In genomic region chr5:138956801-138957200, GRCh38 we compare ENCODE assay signal across 25 cellular contexts.
"Had no signal": no experiment of that assay in that cellular context is flagged by ENCODE, and none has a peak within 500 bp of the region (broad histone marks: within the 10 kb centered on the region; RNA-seq: fewer than 3 reads in every experiment).

No MANE protein-coding gene starts in this region.

- H3K9me3 Mint-ChIP-seq: activated CD4-positive, alpha-beta memory T cell treated with anti-CD3 and anti-CD28 coated beads for 36 hours; activated CD4-positive, alpha-beta T cell treated with anti-CD3 and anti-CD28 coated beads, Interleukin-2, amount 10 ng/mL, durations not matched to agents 7 days and 5 days; activated naive CD4-positive, alpha-beta T cell treated with anti-CD3 and anti-CD28 coated beads, Interleukin-2, amount 50 U/mL, for 72 hours; activated naive CD8-positive, alpha-beta T cell treated with anti-CD3 and anti-CD28 coated beads, Interleukin-2, amount 50 U/mL, for 24 hours; activated T-helper 17 cell treated with anti-CD3 and anti-CD28 coated beads, Interleukin-2, amount 50 U/mL, for 72 hours; central memory CD8-positive, alpha-beta T cell had no signal

- FAIRE-seq: RCC 7860 had no signal

- H3K4me3 Mint-ChIP-seq: activated CD4-positive, alpha-beta memory T cell treated with anti-CD3 and anti-CD28 coated beads for 36 hours; activated CD4-positive, alpha-beta T cell treated with anti-CD3 and anti-CD28 coated beads, Interleukin-2, amount 10 ng/mL, durations not matched to agents 7 days and 5 days; activated naive CD8-positive, alpha-beta T cell treated with anti-CD3 and anti-CD28 coated beads, Interleukin-2, amount 50 U/mL, for 24 hours; activated T-helper 17 cell treated with anti-CD3 and anti-CD28 coated beads, Interleukin-2, amount 50 U/mL, for 72 hours; central memory CD8-positive, alpha-beta T cell; T-helper 17 cell had no signal

- DNase-seq: activated CD4-positive, alpha-beta memory T cell treated with anti-CD3 and anti-CD28 coated beads for 36 hours; activated CD4-positive, alpha-beta T cell treated with anti-CD3 and anti-CD28 coated beads, Interleukin-2, amount 10 ng/mL, durations not matched to agents 7 days and 5 days; activated CD4-positive, CD25-positive, alpha-beta regulatory T cell; activated naive CD8-positive, alpha-beta T cell treated with anti-CD3 and anti-CD28 coated beads, Interleukin-2, amount 50 U/mL, for 24 hours; activated T-cell treated with anti-CD3 and anti-CD28 coated beads for 4 hours; activated T-cell treated with anti-CD3 and anti-CD28 coated beads, Interleukin-2, amount 50 U/mL, for 48 hours; amniotic stem cell; MM.1S; NCI-H1105 treated with DMSO at 0.1 percent for 48 hours; NCI-H146; NCI-H187 treated with DMSO at 0.1 percent for 48 hours; NCI-H2081 treated with DMSO at 0.1 percent for 48 hours; NCI-H446; NCI-H524; NCI-H748 treated with DMSO at 0.1 percent for 48 hours; PC-3; SHP77; T-helper 17 cell; T-helper 9 cell had no signal

- H3K4me1 Mint-ChIP-seq: activated T-helper 17 cell treated with anti-CD3 and anti-CD28 coated beads, Interleukin-2, amount 50 U/mL, for 72 hours had no signal

- H3K36me3 ChIP-seq: ascending aorta had no signal

- H3K27ac ChIP-seq: ascending aorta, body of pancreas had no signal

- H3K27ac Mint-ChIP-seq: activated CD4-positive, alpha-beta memory T cell treated with anti-CD3 and anti-CD28 coated beads for 36 hours; activated CD4-positive, alpha-beta T cell treated with anti-CD3 and anti-CD28 coated beads, Interleukin-2, amount 10 ng/mL, durations not matched to agents 7 days and 5 days; activated naive CD4-positive, alpha-beta T cell treated with anti-CD3 and anti-CD28 coated beads, Interleukin-2, amount 50 U/mL, for 72 hours; activated naive CD8-positive, alpha-beta T cell treated with anti-CD3 and anti-CD28 coated beads, Interleukin-2, amount 50 U/mL, for 24 hours; activated T-helper 17 cell treated with anti-CD3 and anti-CD28 coated beads, Interleukin-2, amount 50 U/mL, for 72 hours; T-helper 17 cell had no signal

- H3K27me3 Mint-ChIP-seq: activated CD4-positive, alpha-beta memory T cell treated with anti-CD3 and anti-CD28 coated beads for 36 hours; activated naive CD8-positive, alpha-beta T cell treated with anti-CD3 and anti-CD28 coated beads, Interleukin-2, amount 50 U/mL, for 24 hours; activated T-helper 17 cell treated with anti-CD3 and anti-CD28 coated beads, Interleukin-2, amount 50 U/mL, for 72 hours; central memory CD8-positive, alpha-beta T cell; T-helper 17 cell had no signal

- ATAC-seq: activated naive CD4-positive, alpha-beta T cell treated with anti-CD3 and anti-CD28 coated beads, Interleukin-2, amount 50 U/mL, for 72 hours; activated naive CD8-positive, alpha-beta T cell treated with anti-CD3 and anti-CD28 coated beads, Interleukin-2, amount 50 U/mL, for 24 hours; activated T-helper 17 cell treated with anti-CD3 and anti-CD28 coated beads, Interleukin-2, amount 50 U/mL, for 72 hours; body of pancreas; PC-3; T-helper 17 cell had no signal

- H3K27me3 ChIP-seq: ascending aorta, body of pancreas had no signal

- H3K36me3 Mint-ChIP-seq: activated CD4-positive, alpha-beta memory T cell treated with anti-CD3 and anti-CD28 coated beads for 36 hours; activated naive CD4-positive, alpha-beta T cell treated with anti-CD3 and anti-CD28 coated beads, Interleukin-2, amount 50 U/mL, for 72 hours had no signal

- H3K9me3 ChIP-seq: ascending aorta, body of pancreas had no signal

- H3K4me3 ChIP-seq: ascending aorta, body of pancreas had no signal
